8 cellular contexts compared by ENCODE assay signal in the genomic region with DNA sequence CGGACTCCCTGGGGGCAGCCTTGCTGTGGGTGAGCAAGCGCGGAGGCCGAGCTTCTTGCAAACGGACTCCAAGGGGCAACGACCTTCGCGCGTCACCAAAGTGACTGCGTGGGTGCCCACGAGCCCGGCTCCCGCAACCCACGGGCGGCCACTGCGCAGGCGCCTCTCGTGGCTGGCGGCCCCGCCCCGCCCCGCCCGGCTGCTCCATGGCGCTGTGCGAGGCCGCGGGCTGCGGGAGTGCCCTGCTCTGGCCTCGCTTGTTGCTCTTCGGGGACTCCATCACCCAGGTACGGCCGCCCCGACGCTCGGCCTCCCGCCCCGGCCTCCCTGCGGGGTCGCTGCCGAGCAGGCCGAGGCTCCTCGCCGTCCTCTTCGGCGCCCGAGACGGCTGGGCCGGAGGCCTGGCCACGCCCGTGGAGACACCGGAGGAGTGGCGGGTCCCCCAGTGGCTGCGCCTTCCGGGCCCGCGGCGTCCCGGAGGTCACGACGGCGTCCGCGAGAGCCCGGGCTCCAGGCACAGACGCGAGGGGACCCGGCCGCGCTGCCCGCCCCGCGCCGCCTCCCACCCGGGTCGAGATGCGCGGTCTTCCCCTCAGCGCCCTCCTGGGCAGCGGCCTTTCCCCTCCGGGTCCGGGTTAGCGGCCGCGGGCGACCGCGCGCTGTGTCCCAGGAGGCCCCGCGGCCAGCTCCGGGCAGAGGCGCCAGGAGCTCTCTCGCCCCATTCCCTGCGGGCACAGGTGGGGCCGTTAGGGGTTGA. TPM values are rescaled to one million over a fixed set of nuclear protein-coding genes. Genes with fewer than 3 reads are reported as not detected.
DNase-seq lines count a peak whose midpoint lies in the region; ATAC-seq, FAIRE-seq and TF ChIP-seq lines count a peak whose summit lies in the region.

A gene with protein sequence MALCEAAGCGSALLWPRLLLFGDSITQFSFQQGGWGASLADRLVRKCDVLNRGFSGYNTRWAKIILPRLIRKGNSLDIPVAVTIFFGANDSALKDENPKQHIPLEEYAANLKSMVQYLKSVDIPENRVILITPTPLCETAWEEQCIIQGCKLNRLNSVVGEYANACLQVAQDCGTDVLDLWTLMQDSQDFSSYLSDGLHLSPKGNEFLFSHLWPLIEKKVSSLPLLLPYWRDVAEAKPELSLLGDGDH (plus strand): TSS at position 191 of the 757 bp plus-strand sequence. CDS start 16 bp downstream, at position 207.

- DNase-seq in D721Med (ENCODE audit: insufficient read length, low spot score): peak; percentile 69
- DNase-seq in HPDE6-E6E7 (ENCODE audit: extremely low spot score): peak; percentile 64
- peak; percentile 61 to 79 (median 67) for DNase-seq in T-helper 1 cell
- peak; percentile 55 to 80 (median 70) for DNase-seq in adrenal gland
- DNase-seq in left ventricle myocardium inferior: peak; percentile 73
- no peak for DNase-seq in pulmonary artery endothelial cell (ENCODE audit: low read depth, low spot score)
- peak; percentile 79 for DNase-seq in urothelium cell line (ENCODE audit: low spot score)

- H3K9me3 ChIP-seq in adrenal gland (replicated peaks in 1 of 3) (no peaks in the 10 kb centered on the region), left ventricle myocardium inferior (replicated peaks) (no peaks in the 10 kb centered on the region)

- TF ChIP-seq CTCF in D721Med (IDR thresholded peaks at IDR 0.05; ENCODE audit: insufficient read depth, missing control alignments): no peak
- TF ChIP-seq CTCF in adrenal gland (IDR thresholded peaks at IDR 0.05): no peak
- TF ChIP-seq CTCF in left ventricle myocardium inferior (IDR thresholded peaks at IDR 0.05; ENCODE audit: borderline replicate concordance): no peak

- ATAC-seq in GM19467 (IDR thresholded peaks at IDR 0.05; ENCODE audit: unreplicated experiment): peak; percentile 71

- intact Hi-C loops in adrenal gland (cut with DNase I) (loop anchor here in 1 of 2 donors (10.0 kb wide), 1 partner anchor 60 kb away; no protein-coding TSS in a partner anchor), left ventricle myocardium inferior (cut with micrococcal nuclease) (no loop called here)

- H3K27me3 ChIP-seq in adrenal gland (no peaks in the 10 kb centered on the region), left ventricle myocardium inferior (ENCODE audit: low read depth) (no peaks in the 10 kb centered on the region)

- no peak for FAIRE-seq in D721Med (lab: Jason Lieb, UNC)
- no peak for FAIRE-seq in urothelium cell line (lab: Jason Lieb, UNC)

- H3K36me3 ChIP-seq in adrenal gland (replicated peaks in 1 of 2) (no peaks in the 10 kb centered on the region), left ventricle myocardium inferior (peaks cover 20% of the 10 kb centered on the region)

- H3K27ac ChIP-seq in adrenal gland: peak within 1 kb of the TSS; percentile 3 to 91 (median 82)
- peak within 1 kb of the TSS; percentile 91 for H3K27ac ChIP-seq in left ventricle myocardium inferior (replicated peaks)

- TF ChIP-seq POLR2A in adrenal gland (IDR thresholded peaks at IDR 0.05): peak; percentile 46 to 55

- peak within 1 kb of the TSS; percentile 19 to 73 (median 64) for H3K4me3 ChIP-seq in adrenal gland
- peak within 1 kb of the TSS; percentile 86 for H3K4me3 ChIP-seq in left ventricle myocardium inferior

- H3K4me1 ChIP-seq in adrenal gland (replicated peaks in 1 of 2) (peaks cover 7 to 24% of the 10 kb centered on the region in 2 donors), left ventricle myocardium inferior (peaks cover 49% of the 10 kb centered on the region)

- WGBS in adrenal gland, 4 donors: 0 to 20% (median 0%) methylated on average over 1 to 95 of the region's 95 CpGs

RNA-seq across cellular contexts. Expression of the gene that starts here (rescaled TPM):
- total RNA-seq in adrenal gland (100 to 1,000 TPM in 3 of 8 donors, 10 to 100 TPM in 5; 61.9 to 203 (median 84.5) TPM), left ventricle myocardium inferior (82.9 TPM), pulmonary artery endothelial cell (32.9 and 40.2 TPM in 2 replicates)
- polyA plus RNA-seq in adrenal gland: 100 to 1,000 TPM in 1 of 3 donors, 10 to 100 TPM in 2; 74.4 to 172 (median 77.4) TPM
